In the genomic region with DNA sequence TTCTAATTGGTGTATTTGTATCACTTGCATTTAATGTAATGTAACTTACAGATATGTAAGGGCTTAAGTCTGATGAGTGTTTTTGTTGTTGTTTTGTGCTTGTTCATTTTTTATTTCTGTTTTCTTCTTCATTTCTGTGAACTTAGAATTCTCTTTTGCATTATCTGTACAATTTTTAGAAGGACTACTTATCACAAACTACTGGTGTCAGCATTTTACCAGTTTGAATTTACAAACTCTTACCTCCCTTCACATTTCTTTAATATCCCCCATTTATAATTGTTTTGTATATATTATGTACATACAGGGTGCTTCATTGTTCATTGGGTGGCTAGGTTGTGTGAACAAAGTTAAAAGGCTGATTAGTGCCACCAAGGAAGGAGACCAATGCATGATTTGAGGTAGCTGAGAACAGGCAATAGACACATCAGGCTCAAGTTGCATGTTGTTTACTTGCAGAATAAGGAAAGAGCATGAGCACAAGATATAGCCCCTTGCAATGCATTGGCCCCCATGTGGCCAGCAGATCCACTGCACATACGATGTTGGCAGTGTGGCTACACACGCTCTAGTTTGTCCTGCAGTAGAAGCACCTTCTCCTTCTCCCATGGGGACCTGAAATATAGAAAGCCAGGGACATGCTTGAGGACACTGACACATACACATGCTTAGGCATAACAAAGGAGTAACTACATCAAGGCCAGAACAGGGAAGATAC, we compare ENCODE assay signal across 1 cellular context.
TF ChIP-seq lines count a peak whose summit lies in the region.

No MANE protein-coding gene starts in this region.

TF ChIP-seq in GM23338, 12 proteins besides CTCF, POLR2A, EP300 and RAD21 (continued from another document):
- TF ChIP-seq ZNF114 (CRISPR knock-in tag; IDR thresholded peaks at IDR 0.05), result no peak
- TF ChIP-seq JUNB (IDR thresholded peaks at IDR 0.05; ENCODE audit: unreplicated experiment), result no peak
- no peak for TF ChIP-seq EZH2 (IDR thresholded peaks at IDR 0.05; ENCODE audit: low read depth, unreplicated experiment)
- TF ChIP-seq CREB1 (CRISPR knock-in tag; IDR thresholded peaks at IDR 0.05; ENCODE audit: low read depth), result no peak
- no peak for TF ChIP-seq EZH2phosphoT487 (IDR thresholded peaks at IDR 0.05; ENCODE audit: unreplicated experiment)
